Comparison of ENCODE assay signal across 1 cellular context in genomic region chr4:89111833-89112563, GRCh38.
TF ChIP-seq lines count a peak whose summit lies in the region.

No MANE protein-coding gene starts in this region.

TF ChIP-seq in HepG2, 621 proteins besides CTCF, POLR2A, EP300 and RAD21 (continued from another document and continues in another):
- TF ChIP-seq ZMAT5 (CRISPR knock-in tag; IDR thresholded peaks at IDR 0.05; ENCODE audit: borderline replicate concordance, low read depth) (no peak), ZNF224 (CRISPR knock-in tag; IDR thresholded peaks at IDR 0.05) (no peak), ZBTB33 (CRISPR knock-in tag; IDR thresholded peaks at IDR 0.05) (peak; percentile 64), CHCHD3 (CRISPR knock-in tag; IDR thresholded peaks at IDR 0.05) (no peak), BATF2 (CRISPR knock-in tag; IDR thresholded peaks at IDR 0.05) (no peak), POGK (CRISPR knock-in tag; conservative IDR thresholded peaks at IDR 0.05) (peak; percentile 56; the same call in 1 of the 2 replicates), ZNF552 (CRISPR knock-in tag; IDR thresholded peaks at IDR 0.05; ENCODE audit: borderline replicate concordance) (no peak), MED8 (CRISPR knock-in tag; IDR thresholded peaks at IDR 0.05; ENCODE audit: insufficient replicate concordance) (no peak), ZNF180 (CRISPR knock-in tag; IDR thresholded peaks at IDR 0.05; ENCODE audit: borderline replicate concordance, low read depth) (no peak), TBP (CRISPR knock-in tag; IDR thresholded peaks at IDR 0.05) (no peak), ATM (IDR thresholded peaks at IDR 0.05; ENCODE audit: borderline replicate concordance) (no peak), SKIL (CRISPR knock-in tag; IDR thresholded peaks at IDR 0.05; ENCODE audit: borderline replicate concordance) (peak; percentile 71), SMARCC2 (IDR thresholded peaks at IDR 0.05) (no peak), KIAA2018 (CRISPR knock-in tag; IDR thresholded peaks at IDR 0.05; ENCODE audit: borderline replicate concordance) (no peak), REPIN1 (CRISPR knock-in tag; IDR thresholded peaks at IDR 0.05; ENCODE audit: borderline replicate concordance, low read depth) (0 out of 2 replicates have a peak, but pooled peaks have one; percentile 41), BCL6 (CRISPR knock-in tag; IDR thresholded peaks at IDR 0.05) (peak; percentile 100), NFE2 (CRISPR knock-in tag; IDR thresholded peaks at IDR 0.05) (no peak), ZNF652 (CRISPR knock-in tag; IDR thresholded peaks at IDR 0.05; ENCODE audit: borderline replicate concordance, low read depth) (peak; percentile 73), ATF7-NPFF (CRISPR knock-in tag; IDR thresholded peaks at IDR 0.05; ENCODE audit: low read depth) (peak; percentile 41; the same call in 1 of the 2 replicates), LRRFIP1 (CRISPR knock-in tag; conservative IDR thresholded peaks at IDR 0.05) (no peak), HDAC1 (CRISPR knock-in tag; IDR thresholded peaks at IDR 0.05) (peak; percentile 61), KDM4B (CRISPR knock-in tag; IDR thresholded peaks at IDR 0.05) (peak; percentile 69; the same call in 1 of the 2 replicates), ZNF407 (CRISPR knock-in tag; IDR thresholded peaks at IDR 0.05; ENCODE audit: not compliant biosample characterization) (no peak), SAP130 (CRISPR knock-in tag; IDR thresholded peaks at IDR 0.05; ENCODE audit: low read depth) (peak; percentile 94), MTA1 (CRISPR knock-in tag; IDR thresholded peaks at IDR 0.05; ENCODE audit: borderline replicate concordance) (no peak; the same call in 1 of the 2 replicates)
